In genomic region chr11:60763692-60764369, GRCh38 we compare ENCODE assay signal across 17 cellular contexts. TPM values are rescaled to one million over a fixed set of nuclear protein-coding genes. Genes with fewer than 3 reads are reported as not detected.
DNase-seq lines count a peak whose midpoint lies in the region; ATAC-seq lines count a peak whose summit lies in the region.
"Had no signal": no experiment of that assay in that cellular context is flagged by ENCODE, and none has a peak within 500 bp of the region (broad histone marks: within the 10 kb centered on the region; RNA-seq: fewer than 3 reads in every experiment).

No MANE protein-coding gene starts in this region.

- ATAC-seq in HG02973 (IDR thresholded peaks at IDR 0.05; ENCODE audit: unreplicated experiment) (peak; percentile 31), HG02981 (IDR thresholded peaks at IDR 0.05; ENCODE audit: unreplicated experiment) (no peak)
- ATAC-seq in stimulated activated naive B cell treated with anti-CD40 and anti-IgM and Interleukin-4, amounts not matched to agents 10 μg/mL and 1 μg/mL and 100 μg/mL, for 72 hours (replicated peaks): peak; percentile 58 to 59

- peak overlapping the region; percentile 14 to 25 for H3K4me3 Mint-ChIP-seq in stimulated activated naive B cell treated with anti-CD40 and anti-IgM and Interleukin-4, amounts not matched to agents 10 μg/mL and 1 μg/mL and 100 μg/mL, for 72 hours
- H3K4me3 Mint-ChIP-seq: activated CD4-positive, alpha-beta memory T cell treated with anti-CD3 and anti-CD28 coated beads, Interleukin-2, amount 10 ng/mL, durations not matched to agents 7 days and 5 days; activated naive CD4-positive, alpha-beta T cell treated with anti-CD3 and anti-CD28 coated beads, Interleukin-2, amount 50 U/mL, for 24 hours; T-helper 1 cell treated with Interleukin-12 subunit alpha and Interleukin-12 subunit beta and Interleukin-4 antibody, amounts not matched to agents 30 μg/mL and 1 μg/mL, for 36 hours had no signal

- peaks cover 46 to 58% of the 10 kb centered on the region in 2 donors for H3K4me1 Mint-ChIP-seq in stimulated activated naive B cell treated with anti-CD40 and anti-IgM and Interleukin-4, amounts not matched to agents 10 μg/mL and 1 μg/mL and 100 μg/mL, for 72 hours
- H3K4me1 Mint-ChIP-seq: activated naive CD4-positive, alpha-beta T cell treated with anti-CD3 and anti-CD28 coated beads, Interleukin-2, amount 50 U/mL, for 24 hours had no signal

- no peaks in the 10 kb centered on the region for H3K36me3 Mint-ChIP-seq in stimulated activated naive B cell treated with anti-CD40 and anti-IgM and Interleukin-4, amounts not matched to agents 10 μg/mL and 1 μg/mL and 100 μg/mL, for 72 hours
- H3K36me3 Mint-ChIP-seq: activated naive CD4-positive, alpha-beta T cell treated with anti-CD3 and anti-CD28 coated beads, Interleukin-2, amount 50 U/mL, for 24 hours had no signal

- in situ Hi-C loops in SK-MEL-5 (cut with HindIII; ENCODE audit: low pct_unique_long_range_greater_than_20kb, low sequenced_read_pairs): no loop called here

- DNase-seq in NCI-H1417 (lab: John Stamatoyannopoulos, UW) (peak in 2 of 3 experiments; percentile 43 to 60), NCI-H1417 treated with DMSO at 0.1 percent for 48 hours (lab: John Stamatoyannopoulos, UW) (no peak), SK-MEL-5 (ENCODE audit: low read depth, low spot score) (peak; percentile 15), NCI-H1048 (lab: John Stamatoyannopoulos, UW) (no peak), NCI-H446 treated with DMSO at 0.1 percent for 48 hours (lab: John Stamatoyannopoulos, UW) (no peak)
- DNase-seq in stimulated activated naive B cell treated with anti-CD40 and anti-IgM and Interleukin-4, amounts not matched to agents 10 μg/mL and 1 μg/mL and 100 μg/mL, for 72 hours: peak; percentile 35
- DNase-seq: activated CD4-positive, alpha-beta memory T cell treated with anti-CD3 and anti-CD28 coated beads, Interleukin-2, amount 10 ng/mL, durations not matched to agents 7 days and 5 days; NCI-H1930; retina had no signal

- H3K27me3 Mint-ChIP-seq in stimulated activated naive B cell treated with anti-CD40 and anti-IgM and Interleukin-4, amounts not matched to agents 10 μg/mL and 1 μg/mL and 100 μg/mL, for 72 hours: peaks cover 22 to 33% of the 10 kb centered on the region in 2 donors

- H3K9me3 Mint-ChIP-seq in stimulated activated naive B cell treated with anti-CD40 and anti-IgM and Interleukin-4, amounts not matched to agents 10 μg/mL and 1 μg/mL and 100 μg/mL, for 72 hours: peaks cover 3 to 4% of the 10 kb centered on the region in 2 donors
- H3K9me3 Mint-ChIP-seq: activated CD4-positive, alpha-beta memory T cell treated with anti-CD3 and anti-CD28 coated beads, Interleukin-2, amount 10 ng/mL, durations not matched to agents 7 days and 5 days; activated naive CD4-positive, alpha-beta T cell treated with anti-CD3 and anti-CD28 coated beads, Interleukin-2, amount 50 U/mL, for 24 hours; T-helper 1 cell treated with Interleukin-12 subunit alpha and Interleukin-12 subunit beta and Interleukin-4 antibody, amounts not matched to agents 30 μg/mL and 1 μg/mL, for 36 hours had no signal

- H3K27ac Mint-ChIP-seq in stimulated activated naive B cell treated with anti-CD40 and anti-IgM and Interleukin-4, amounts not matched to agents 10 μg/mL and 1 μg/mL and 100 μg/mL, for 72 hours: peak overlapping the region; percentile 88
- H3K27ac Mint-ChIP-seq: activated CD4-positive, alpha-beta memory T cell treated with anti-CD3 and anti-CD28 coated beads, Interleukin-2, amount 10 ng/mL, durations not matched to agents 7 days and 5 days; activated naive CD4-positive, alpha-beta T cell treated with anti-CD3 and anti-CD28 coated beads, Interleukin-2, amount 50 U/mL, for 24 hours; T-helper 1 cell treated with Interleukin-12 subunit alpha and Interleukin-12 subunit beta and Interleukin-4 antibody, amounts not matched to agents 30 μg/mL and 1 μg/mL, for 36 hours had no signal

RNA-seq across cellular contexts. Expression of gene MS4A15, which starts 7.2 kb away (rescaled TPM):
- total RNA-seq in SK-MEL-5 (2014; rRNA removed; shearing (Covaris generic)): not detected in 2 replicates
- polyA plus RNA-seq in SK-MEL-5 (2015; cell fraction: cytosol; rRNA removed): not detected in 2 replicates
- polyA plus RNA-seq in SK-MEL-5 (2015; cell fraction: nucleus; rRNA removed): not detected in 2 replicates
- total RNA-seq: activated CD4-positive, alpha-beta memory T cell treated with anti-CD3 and anti-CD28 coated beads, Interleukin-2, amount 10 ng/mL, durations not matched to agents 7 days and 5 days; cerebellum; mononuclear cell; OCI-LY7; temporal lobe had no signal

RNA-seq across cellular contexts. Expression of gene MS4A10, which starts 21.3 kb away (rescaled TPM):
- total RNA-seq in SK-MEL-5 (2014; rRNA removed; shearing (Covaris generic)): not detected in 2 replicates
- polyA plus RNA-seq in SK-MEL-5 (2015; cell fraction: cytosol; rRNA removed): not detected in 2 replicates
- not detected in 2 replicates for polyA plus RNA-seq in SK-MEL-5 (2015; cell fraction: nucleus; rRNA removed)
- total RNA-seq: activated CD4-positive, alpha-beta memory T cell treated with anti-CD3 and anti-CD28 coated beads, Interleukin-2, amount 10 ng/mL, durations not matched to agents 7 days and 5 days; cerebellum; mononuclear cell; OCI-LY7; temporal lobe had no signal

RNA-seq across cellular contexts. Expression of gene MS4A18, which starts 39.3 kb away (rescaled TPM):
- not detected in 2 replicates for total RNA-seq in SK-MEL-5 (2014; rRNA removed; shearing (Covaris generic))
- polyA plus RNA-seq in SK-MEL-5 (2015; cell fraction: cytosol; rRNA removed): not detected in 2 replicates
- polyA plus RNA-seq in SK-MEL-5 (2015; cell fraction: nucleus; rRNA removed): not detected in 2 replicates
- total RNA-seq: activated CD4-positive, alpha-beta memory T cell treated with anti-CD3 and anti-CD28 coated beads, Interleukin-2, amount 10 ng/mL, durations not matched to agents 7 days and 5 days; cerebellum; mononuclear cell; OCI-LY7; temporal lobe had no signal

Comparison
In these comparisons a context has a peak if more than half of its experiments do, and no peak if none do; other contexts are left out.
1. DNase-seq: peak in NCI-H1417 (2 of 3), SK-MEL-5 (single experiment) and stimulated activated naive B cell treated with anti-CD40 and anti-IgM and Interleukin-4, amounts not matched to agents 10 μg/mL and 1 μg/mL and 100 μg/mL, for 72 hours (single experiment); none in NCI-H1417 treated with DMSO at 0.1 percent for 48 hours (single experiment), NCI-H1048 (single experiment) and NCI-H446 treated with DMSO at 0.1 percent for 48 hours (single experiment).